In the genomic region with DNA sequence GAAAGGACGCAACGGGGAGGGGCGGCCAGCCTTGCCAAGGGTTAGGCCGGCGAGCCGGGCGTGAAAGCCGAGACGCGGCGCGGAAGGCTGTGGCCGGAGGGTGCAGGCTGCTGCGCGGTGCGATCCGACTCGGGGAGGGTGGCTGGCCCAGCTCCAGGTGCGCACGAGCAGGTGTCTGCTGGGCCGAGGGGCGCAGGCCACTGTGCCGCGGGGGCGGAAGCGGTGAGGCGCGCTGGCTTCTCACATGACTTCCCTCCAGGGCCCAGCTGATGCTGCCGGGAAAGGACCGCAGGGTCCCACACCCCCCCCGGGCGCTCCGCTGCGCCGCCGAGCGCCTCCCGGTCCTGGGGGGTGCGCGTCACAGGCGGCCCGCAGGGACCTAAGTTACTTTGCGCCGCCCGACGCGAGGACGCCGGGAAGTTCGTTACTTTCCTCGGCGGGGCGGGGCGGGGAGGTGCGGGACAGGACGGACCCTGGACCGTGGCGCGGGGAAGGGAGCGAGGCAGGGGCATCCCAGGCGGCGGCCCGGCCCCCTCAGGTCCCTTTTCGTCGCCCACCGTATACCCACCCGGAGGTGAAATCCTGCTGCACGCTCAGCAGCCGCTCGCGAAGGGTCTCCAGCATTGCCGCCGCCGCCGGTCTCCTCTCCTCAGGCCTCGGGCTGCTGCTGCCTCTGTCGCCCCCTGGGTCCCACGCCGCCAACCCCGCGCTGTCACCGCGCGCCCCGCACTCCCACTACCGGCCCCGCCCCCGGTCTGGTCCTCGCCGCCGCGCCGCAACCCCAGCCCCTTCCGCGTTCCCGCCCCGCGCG, we compare ENCODE assay signal across 8 cellular contexts. TPM values are rescaled to one million over a fixed set of nuclear protein-coding genes. Genes with fewer than 3 reads are reported as not detected.
DNase-seq lines count a peak whose midpoint lies in the region; ATAC-seq and TF ChIP-seq lines count a peak whose summit lies in the region.

A gene with protein sequence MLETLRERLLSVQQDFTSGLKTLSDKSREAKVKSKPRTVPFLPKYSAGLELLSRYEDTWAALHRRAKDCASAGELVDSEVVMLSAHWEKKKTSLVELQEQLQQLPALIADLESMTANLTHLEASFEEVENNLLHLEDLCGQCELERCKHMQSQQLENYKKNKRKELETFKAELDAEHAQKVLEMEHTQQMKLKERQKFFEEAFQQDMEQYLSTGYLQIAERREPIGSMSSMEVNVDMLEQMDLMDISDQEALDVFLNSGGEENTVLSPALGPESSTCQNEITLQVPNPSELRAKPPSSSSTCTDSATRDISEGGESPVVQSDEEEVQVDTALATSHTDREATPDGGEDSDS (minus strand): TSS at position 783 of the 811 bp plus-strand sequence. CDS start 159 bp downstream, at position 624.

- peak within 1 kb of the TSS; percentile 3 for H4K12ac ChIP-seq in trophoblast cell (ENCODE audit: low read depth, low read length)

- TF ChIP-seq RAD21 in Ishikawa (IDR thresholded peaks at IDR 0.05; ENCODE audit: low read depth) = no peak

- H3K36me3 Mint-ChIP-seq in activated naive CD4-positive, alpha-beta T cell treated with anti-CD3 and anti-CD28 coated beads, Interleukin-2, amount 50 U/mL, for 24 hours = peaks cover 2% of the 10 kb centered on the region

- in situ Hi-C loops in transverse colon (cut with MboI; ENCODE audit: low pct_ligation_motif_present in 1 of 4, low pct_unique_long_range_greater_than_20kb in 1 of 4, low sequenced_read_pairs in 3 of 4) = no loop called here

- H3K18ac ChIP-seq in trophoblast cell (ENCODE audit: low read length) = peak within 1 kb of the TSS; percentile 72

- H3K23ac ChIP-seq in trophoblast cell (ENCODE audit: low read length) = no peak within 1 kb of the TSS

- peaks cover 8% of the 10 kb centered on the region for H3K79me1 ChIP-seq in trophoblast cell (ENCODE audit: low read length)

- peak within 1 kb of the TSS; percentile 81 for H4K8ac ChIP-seq in trophoblast cell (ENCODE audit: low read depth, low read length)

- peak in 1 of 5 experiments; percentile 4 for TF ChIP-seq CTCF in transverse colon (IDR thresholded peaks at IDR 0.05)

- peak within 1 kb of the TSS; percentile 87 for H3K4me3 Mint-ChIP-seq in activated naive CD4-positive, alpha-beta T cell treated with anti-CD3 and anti-CD28 coated beads, Interleukin-2, amount 50 U/mL, for 24 hours

- ATAC-seq in GM21619 (IDR thresholded peaks at IDR 0.05; ENCODE audit: unreplicated experiment) (peak; percentile 68), SK-N-SH treated with all-trans-retinoic acid at 6 μM for 48 hours (peak; percentile 95), Right ventricle myocardium superior (ENCODE audit: poor library complexity) (peak; percentile 99)

- no peaks in the 10 kb centered on the region for H3K9me3 Mint-ChIP-seq in activated naive CD4-positive, alpha-beta T cell treated with anti-CD3 and anti-CD28 coated beads, Interleukin-2, amount 50 U/mL, for 24 hours

- peak within 1 kb of the TSS; percentile 99 for H2AFZ ChIP-seq in trophoblast cell (ENCODE audit: insufficient read depth, low read length, poor library complexity)

- H3K4me1 ChIP-seq in trophoblast cell (ENCODE audit: control insufficient read depth in 1 of 2, insufficient read depth in 2 of 2, low read length in 2 of 2) (peaks cover 2 to 6% of the 10 kb centered on the region in 2 experiments), transverse colon (peaks cover 5 to 17% (median 14%) of the 10 kb centered on the region in 4 donors)

- H2AK5ac ChIP-seq in trophoblast cell (ENCODE audit: low read length) = no peak within 1 kb of the TSS

- H3K79me2 ChIP-seq in trophoblast cell (ENCODE audit: control insufficient read depth, insufficient read depth, low read length, poor library complexity) = peaks cover 4% of the 10 kb centered on the region

- peak within 1 kb of the TSS; percentile 77 for H2BK120ac ChIP-seq in trophoblast cell (ENCODE audit: insufficient read depth, low read length, poor library complexity)

- intact Hi-C loops in Right ventricle myocardium superior (cut with DNase I) = no loop called here
- intact Hi-C loops in transverse colon (cut with DNase I; ENCODE audit: low total_unique reads) = no loop called here

- H3K36me3 ChIP-seq in trophoblast cell (ENCODE audit: control insufficient read depth in 1 of 2, insufficient read depth in 2 of 2, low read length in 2 of 2) (no peaks in the 10 kb centered on the region), transverse colon (no peaks in the 10 kb centered on the region)

- H4K91ac ChIP-seq in trophoblast cell (ENCODE audit: low read depth, low read length) = peak within 1 kb of the TSS; percentile 85

- DNase-seq in EL (peak; percentile 53), Right ventricle myocardium superior (peak; percentile 91), trophoblast cell (peak; percentile 62 to 63), transverse colon (peak; percentile 89)

- peak within 1 kb of the TSS; percentile 86 for H3K4me3 ChIP-seq in trophoblast cell (ENCODE audit: low read depth, low read length)
- H3K4me3 ChIP-seq in transverse colon = peak within 1 kb of the TSS; percentile 68 to 100 (median 90)

- no peaks in the 10 kb centered on the region for H3K27me3 Mint-ChIP-seq in activated naive CD4-positive, alpha-beta T cell treated with anti-CD3 and anti-CD28 coated beads, Interleukin-2, amount 50 U/mL, for 24 hours

- no peak for TF ChIP-seq EP300 in Ishikawa (IDR thresholded peaks at IDR 0.05; ENCODE audit: borderline replicate concordance)
- no peak for TF ChIP-seq EP300 in transverse colon (IDR thresholded peaks at IDR 0.05; ENCODE audit: low read depth)

- peak within 1 kb of the TSS; percentile 19 for H2BK12ac ChIP-seq in trophoblast cell (ENCODE audit: low read length)

- H3K4me1 Mint-ChIP-seq in activated naive CD4-positive, alpha-beta T cell treated with anti-CD3 and anti-CD28 coated beads, Interleukin-2, amount 50 U/mL, for 24 hours = peaks cover 34% of the 10 kb centered on the region

- peak within 1 kb of the TSS; percentile 31 for H3K27ac Mint-ChIP-seq in activated naive CD4-positive, alpha-beta T cell treated with anti-CD3 and anti-CD28 coated beads, Interleukin-2, amount 50 U/mL, for 24 hours

- TF ChIP-seq POLR2A in transverse colon (IDR thresholded peaks at IDR 0.05) = peak; percentile 57

- H3K9ac ChIP-seq in trophoblast cell (ENCODE audit: low read length) = peak within 1 kb of the TSS; percentile 54

- peak within 1 kb of the TSS; percentile 30 for H3K4ac ChIP-seq in trophoblast cell (ENCODE audit: low read depth, low read length)

- WGBS in trophoblast cell (ENCODE audit: extremely low coverage, insufficient coverage, insufficient read length) = no CpG with 5 or more reads among the region's 99 CpGs
- WGBS in transverse colon (ENCODE audit: low coverage in 1 of 2), 2 donors = 0% methylated on average over 34 of the region's 99 CpGs; no CpG with 5 or more reads in 1 of the 2 donors

- H3K14ac ChIP-seq in trophoblast cell (ENCODE audit: low read length) = peak within 1 kb of the TSS; percentile 71

- H2BK5ac ChIP-seq in trophoblast cell (ENCODE audit: low read depth, low read length, poor library complexity) = peak within 1 kb of the TSS; percentile 74

- peak within 1 kb of the TSS; percentile 72 for H3K4me2 ChIP-seq in trophoblast cell (ENCODE audit: low read length)

- H3K9me3 ChIP-seq in trophoblast cell (ENCODE audit: insufficient read depth, low read depth, low read length) (no peaks in the 10 kb centered on the region), transverse colon (no peaks in the 10 kb centered on the region)

- H3K27me3 ChIP-seq in trophoblast cell (ENCODE audit: insufficient read depth, low read length) (no peaks in the 10 kb centered on the region), transverse colon (no peaks in the 10 kb centered on the region)

- H3K27ac ChIP-seq in trophoblast cell (ENCODE audit: low read depth, low read length) (no peak within 1 kb of the TSS), transverse colon (peak within 1 kb of the TSS; percentile 88 to 95 (median 92))

TF ChIP-seq in Ishikawa, 13 proteins besides CTCF, POLR2A, EP300 and RAD21 (continues in another document):
- no peak for TF ChIP-seq CREB1 (IDR thresholded peaks at IDR 0.05; ENCODE audit: low read depth)
- TF ChIP-seq EGR1 (IDR thresholded peaks at IDR 0.05) = peak; percentile 84
- TF ChIP-seq TCF12 (IDR thresholded peaks at IDR 0.05; ENCODE audit: low read depth) = peak; percentile 57; the same call in 1 of the 2 replicates
- no peak for TF ChIP-seq CEBPB (IDR thresholded peaks at IDR 0.05)
- TF ChIP-seq ZBTB7A (IDR thresholded peaks at IDR 0.05; ENCODE audit: low read depth) = peak; percentile 71; the same call in 1 of the 2 replicates
- TF ChIP-seq TEAD4 (IDR thresholded peaks at IDR 0.05) = 0 out of 2 replicates have a peak, but pooled peaks have one; percentile 5
- peak; percentile 85 for TF ChIP-seq USF1 (IDR thresholded peaks at IDR 0.05)
- peak; percentile 51; the same call in 1 of the 2 replicates for TF ChIP-seq TAF1 (IDR thresholded peaks at IDR 0.05; ENCODE audit: low read depth)
- TF ChIP-seq NFIC (IDR thresholded peaks at IDR 0.05) = peak; percentile 82

TF ChIP-seq in SK-N-SH treated with all-trans-retinoic acid at 6 μM for 48 hours, 23 proteins besides CTCF, POLR2A, EP300 and RAD21 (continues in another document):
- TF ChIP-seq ESRRG (CRISPR knock-in tag; IDR thresholded peaks at IDR 0.05) = no peak
- 0 out of 2 replicates have a peak, but pooled peaks have one; percentile 16 for TF ChIP-seq SNAI2 (CRISPR knock-in tag; IDR thresholded peaks at IDR 0.05)
- no peak for TF ChIP-seq POU6F1 (CRISPR knock-in tag; IDR thresholded peaks at IDR 0.05; ENCODE audit: borderline replicate concordance, low read depth)
- TF ChIP-seq PPARA (CRISPR knock-in tag; IDR thresholded peaks at IDR 0.05; ENCODE audit: borderline replicate concordance) = no peak

RNA-seq across cellular contexts. Expression of the gene that starts here (rescaled TPM):
- 20.8 TPM for total RNA-seq in Right ventricle myocardium superior
- 15.2 and 15.3 TPM in 2 replicates for polyA plus RNA-seq in trophoblast cell (2013)
- total RNA-seq in transverse colon = 10 to 100 TPM in 3 of 4 donors, 1 to 10 TPM in 1; 6.0 to 20.3 (median 16.0) TPM
